In genomic region chr3:18765672-18766071, GRCh38 we compare ENCODE assay signal across 25 cellular contexts.
"Had no signal": no experiment of that assay in that cellular context is flagged by ENCODE, and none has a peak within 500 bp of the region (broad histone marks: within the 10 kb centered on the region; RNA-seq: fewer than 3 reads in every experiment).

No MANE protein-coding gene starts in this region.

- H3K27me3 Mint-ChIP-seq: activated CD8-positive, alpha-beta T cell treated with anti-CD3 and anti-CD28 coated beads for 36 hours; activated naive CD8-positive, alpha-beta T cell treated with anti-CD3 and anti-CD28 coated beads, Interleukin-2, amount 10 ng/mL, durations not matched to agents 7 days and 5 days; stimulated activated naive CD8-positive, alpha-beta T cell treated with anti-CD3 and anti-CD28 coated beads, Interleukin-15, Interleukin-2, amounts not matched to agents 100 ng/mL and 50 ng/mL, for 24 hours had no signal

- H3K36me3 ChIP-seq: brain microvascular endothelial cell, left lung, lower lobe of right lung, thyroid gland, upper lobe of left lung, vagina had no signal

- DNase-seq: activated CD4-positive, alpha-beta T cell treated with anti-CD3 and anti-CD28 coated beads for 48 hours; activated CD8-positive, alpha-beta T cell treated with anti-CD3 and anti-CD28 coated beads for 36 hours; activated effector memory CD4-positive, alpha-beta T cell treated with Interleukin-2 at 50 U/mL for 16 hours; activated naive CD4-positive, alpha-beta T cell treated with anti-CD3 and anti-CD28 coated beads for 36 hours; activated naive CD8-positive, alpha-beta T cell treated with anti-CD3 and anti-CD28 coated beads, Interleukin-2, amount 10 ng/mL, durations not matched to agents 7 days and 5 days; activated T-cell treated with anti-CD3 and anti-CD28 coated beads, Interleukin-2, amount 50 U/mL, for 48 hours; brain microvascular endothelial cell; dorsolateral prefrontal cortex; effector memory CD4-positive, alpha-beta T cell; left lung; lower lobe of right lung; mesenchymal stem cell; natural killer cell; posterior cingulate gyrus; right cardiac atrium; stimulated activated CD4-positive, alpha-beta T cell treated with anti-CD3 and anti-CD28 coated beads, Interleukin-15, amount 100 ng/mL, for 24 hours; substantia nigra; T-helper 1 cell; thyroid gland; upper lobe of left lung had no signal

- H3K4me3 ChIP-seq: coronary artery, dorsolateral prefrontal cortex, left lung, lower lobe of right lung, thyroid gland, upper lobe of left lung, vagina had no signal

- H3K9me3 ChIP-seq: left lung, lower lobe of right lung, thyroid gland, upper lobe of left lung, vagina had no signal

- H3K27me3 ChIP-seq: brain microvascular endothelial cell, dorsolateral prefrontal cortex, left lung, thyroid gland, upper lobe of left lung, vagina had no signal

- H3K4me3 Mint-ChIP-seq: activated CD8-positive, alpha-beta T cell treated with anti-CD3 and anti-CD28 coated beads for 36 hours; activated naive CD4-positive, alpha-beta T cell treated with anti-CD3 and anti-CD28 coated beads for 36 hours; activated naive CD8-positive, alpha-beta T cell treated with anti-CD3 and anti-CD28 coated beads, Interleukin-2, amount 10 ng/mL, durations not matched to agents 7 days and 5 days; natural killer cell; stimulated activated naive CD8-positive, alpha-beta T cell treated with anti-CD3 and anti-CD28 coated beads, Interleukin-15, Interleukin-2, amounts not matched to agents 100 ng/mL and 50 ng/mL, for 24 hours; T-helper 2 cell treated with Interferon-gamma antibody and Interleukin-4, amounts not matched to agents 5 μg/mL and 100 μg/mL, for 36 hours had no signal

- H3K27ac Mint-ChIP-seq: activated CD8-positive, alpha-beta T cell treated with anti-CD3 and anti-CD28 coated beads for 36 hours; activated naive CD4-positive, alpha-beta T cell treated with anti-CD3 and anti-CD28 coated beads for 36 hours; activated naive CD8-positive, alpha-beta T cell treated with anti-CD3 and anti-CD28 coated beads, Interleukin-2, amount 10 ng/mL, durations not matched to agents 7 days and 5 days; natural killer cell; stimulated activated naive CD8-positive, alpha-beta T cell treated with anti-CD3 and anti-CD28 coated beads, Interleukin-15, Interleukin-2, amounts not matched to agents 100 ng/mL and 50 ng/mL, for 24 hours; T-helper 2 cell treated with Interferon-gamma antibody and Interleukin-4, amounts not matched to agents 5 μg/mL and 100 μg/mL, for 36 hours had no signal

- ATAC-seq: activated CD8-positive, alpha-beta T cell treated with anti-CD3 and anti-CD28 coated beads for 36 hours; left lung; lower lobe of right lung; right cardiac atrium had no signal

- H3K4me1 ChIP-seq: left lung, lower lobe of right lung, thyroid gland, upper lobe of left lung, vagina had no signal

- H3K27ac ChIP-seq: brain microvascular endothelial cell, coronary artery, dorsolateral prefrontal cortex, left lung, lower lobe of right lung, thyroid gland, upper lobe of left lung, vagina, VCaP had no signal

- H3K9me3 Mint-ChIP-seq: activated CD8-positive, alpha-beta T cell treated with anti-CD3 and anti-CD28 coated beads for 36 hours; activated naive CD4-positive, alpha-beta T cell treated with anti-CD3 and anti-CD28 coated beads for 36 hours; natural killer cell; stimulated activated naive CD8-positive, alpha-beta T cell treated with anti-CD3 and anti-CD28 coated beads, Interleukin-15, Interleukin-2, amounts not matched to agents 100 ng/mL and 50 ng/mL, for 24 hours; T-helper 2 cell treated with Interferon-gamma antibody and Interleukin-4, amounts not matched to agents 5 μg/mL and 100 μg/mL, for 36 hours had no signal

- H3K4me1 Mint-ChIP-seq: natural killer cell had no signal
